Comparison of ENCODE assay signal across 16 cellular contexts in the genomic region with DNA sequence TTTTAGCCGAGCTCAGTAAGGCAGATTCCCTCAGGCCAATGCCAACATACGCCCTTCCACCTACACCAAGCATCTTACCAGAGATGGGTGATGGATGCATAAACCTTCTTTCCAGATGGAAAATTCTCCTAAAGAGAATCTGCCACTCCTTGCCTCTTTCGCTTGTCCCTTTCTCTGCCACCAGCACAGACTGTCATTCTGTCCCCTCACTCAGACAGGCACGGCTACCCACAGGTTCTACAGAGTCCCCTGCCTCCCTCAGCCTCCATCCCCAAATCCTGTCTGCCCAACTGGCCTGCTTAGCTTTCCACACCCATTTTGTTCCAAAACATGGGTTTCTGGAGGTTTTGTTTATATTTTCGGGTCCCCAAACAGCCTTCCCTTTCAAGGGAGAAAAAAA. TPM values are rescaled to one million over a fixed set of nuclear protein-coding genes. Genes with fewer than 3 reads are reported as not detected.
DNase-seq lines count a peak whose midpoint lies in the region; ATAC-seq and TF ChIP-seq lines count a peak whose summit lies in the region.
"Had no signal": no experiment of that assay in that cellular context is flagged by ENCODE, and none has a peak within 500 bp of the region (broad histone marks: within the 10 kb centered on the region; RNA-seq: fewer than 3 reads in every experiment).

No MANE protein-coding gene starts in this region.

- POLR2A ChIA-PET in activated CD4-positive, alpha-beta T cell treated with anti-CD3 and anti-CD28 coated beads, Interleukin-2, amount 10 ng/mL, durations not matched to agents 7 days and 5 days (lab: Charles Lee) = no interaction called here

- CTCF ChIA-PET in activated CD4-positive, alpha-beta T cell treated with anti-CD3 and anti-CD28 coated beads, Interleukin-2, amount 10 ng/mL, durations not matched to agents 7 days and 5 days (lab: Charles Lee) = interaction anchor here (1.1 kb wide), 1 partner anchor 17 kb away, joined by 3 read pairs; no protein-coding TSS in a partner anchor

- intact Hi-C loops in activated CD4-positive, alpha-beta T cell treated with anti-CD3 and anti-CD28 coated beads, Interleukin-2, amount 10 ng/mL, durations not matched to agents 24 days and 14 days (cut with micrococcal nuclease) = no loop called here

- peaks cover 14% of the 10 kb centered on the region for H3K4me1 Mint-ChIP-seq in activated CD4-positive, alpha-beta T cell treated with anti-CD3 and anti-CD28 coated beads, Interleukin-2, amount 10 ng/mL, durations not matched to agents 24 days and 14 days
- peaks cover 21% of the 10 kb centered on the region for H3K4me1 Mint-ChIP-seq in activated CD4-positive, alpha-beta T cell treated with anti-CD3 and anti-CD28 coated beads, Interleukin-2, amount 10 ng/mL, durations not matched to agents 7 days and 5 days
- H3K4me1 Mint-ChIP-seq in progenitor cell of endocrine pancreas (ENCODE audit: low read depth) = no peaks in the 10 kb centered on the region
- peaks cover 25% of the 10 kb centered on the region for H3K4me1 Mint-ChIP-seq in stimulated activated memory B cell treated with anti-CD40 and anti-IgM and Interleukin-4, amounts not matched to agents 10 μg/mL and 1 μg/mL and 100 μg/mL, for 72 hours

- no peak for ATAC-seq in stimulated activated memory B cell treated with anti-CD40 and anti-IgM and Interleukin-4, amounts not matched to agents 10 μg/mL and 1 μg/mL and 100 μg/mL, for 72 hours
- no peak for ATAC-seq in HG03097 (IDR thresholded peaks at IDR 0.05; ENCODE audit: low FRiP score, unreplicated experiment)
- ATAC-seq: CD8-positive, alpha-beta T cell had no signal

- DNase-seq in activated CD4-positive, alpha-beta T cell treated with anti-CD3 and anti-CD28 coated beads, Interleukin-2, amount 10 ng/mL, durations not matched to agents 24 days and 14 days = peak; percentile 11
- no peak for DNase-seq in activated CD4-positive, alpha-beta T cell treated with anti-CD3 and anti-CD28 coated beads, Interleukin-2, amount 10 ng/mL, durations not matched to agents 7 days and 5 days
- DNase-seq in coronary artery (ENCODE audit: low spot score) (peak; percentile 22), progenitor cell of endocrine pancreas (ENCODE audit: low spot score, unreplicated experiment) (no peak)
- DNase-seq: Caco-2; CD4-positive, CD25-positive, alpha-beta regulatory T cell; CD8-positive, alpha-beta T cell; DMS153; DND-41 had no signal

- peaks cover 74% of the 10 kb centered on the region for H3K27me3 Mint-ChIP-seq in activated CD4-positive, alpha-beta T cell treated with anti-CD3 and anti-CD28 coated beads, Interleukin-2, amount 10 ng/mL, durations not matched to agents 24 days and 14 days
- peaks cover 86% of the 10 kb centered on the region for H3K27me3 Mint-ChIP-seq in activated CD4-positive, alpha-beta T cell treated with anti-CD3 and anti-CD28 coated beads, Interleukin-2, amount 10 ng/mL, durations not matched to agents 7 days and 5 days
- peaks cover 93% of the 10 kb centered on the region for H3K27me3 Mint-ChIP-seq in progenitor cell of endocrine pancreas
- peaks cover 92% of the 10 kb centered on the region for H3K27me3 Mint-ChIP-seq in stimulated activated memory B cell treated with anti-CD40 and anti-IgM and Interleukin-4, amounts not matched to agents 10 μg/mL and 1 μg/mL and 100 μg/mL, for 72 hours

- no peak for TF ChIP-seq CTCF in coronary artery (IDR thresholded peaks at IDR 0.05)
- TF ChIP-seq CTCF in progenitor cell of endocrine pancreas (IDR thresholded peaks at IDR 0.05; ENCODE audit: unreplicated experiment) = no peak

- no peak overlapping the region for H3K27ac ChIP-seq in coronary artery
- H3K27ac ChIP-seq: 22Rv1, BLaER1, C4-2B had no signal

- no peak overlapping the region for H3K27ac Mint-ChIP-seq in activated CD4-positive, alpha-beta T cell treated with anti-CD3 and anti-CD28 coated beads, Interleukin-2, amount 10 ng/mL, durations not matched to agents 24 days and 14 days
- H3K27ac Mint-ChIP-seq in activated CD4-positive, alpha-beta T cell treated with anti-CD3 and anti-CD28 coated beads, Interleukin-2, amount 10 ng/mL, durations not matched to agents 7 days and 5 days = no peak overlapping the region
- H3K27ac Mint-ChIP-seq in progenitor cell of endocrine pancreas = no peak overlapping the region
- no peak overlapping the region for H3K27ac Mint-ChIP-seq in stimulated activated memory B cell treated with anti-CD40 and anti-IgM and Interleukin-4, amounts not matched to agents 10 μg/mL and 1 μg/mL and 100 μg/mL, for 72 hours
- H3K27ac Mint-ChIP-seq: B cell; CD4-positive, CD25-positive, alpha-beta regulatory T cell; CD8-positive, alpha-beta T cell had no signal

- no peak overlapping the region for H3K4me3 ChIP-seq in coronary artery
- H3K4me3 ChIP-seq: BLaER1, HAP-1 had no signal

- H3K4me3 Mint-ChIP-seq in activated CD4-positive, alpha-beta T cell treated with anti-CD3 and anti-CD28 coated beads, Interleukin-2, amount 10 ng/mL, durations not matched to agents 24 days and 14 days = no peak overlapping the region
- no peak overlapping the region for H3K4me3 Mint-ChIP-seq in activated CD4-positive, alpha-beta T cell treated with anti-CD3 and anti-CD28 coated beads, Interleukin-2, amount 10 ng/mL, durations not matched to agents 7 days and 5 days
- peak overlapping the region; percentile 20 for H3K4me3 Mint-ChIP-seq in progenitor cell of endocrine pancreas (ENCODE audit: low read depth)
- no peak overlapping the region for H3K4me3 Mint-ChIP-seq in stimulated activated memory B cell treated with anti-CD40 and anti-IgM and Interleukin-4, amounts not matched to agents 10 μg/mL and 1 μg/mL and 100 μg/mL, for 72 hours
- H3K4me3 Mint-ChIP-seq: B cell; CD4-positive, CD25-positive, alpha-beta regulatory T cell; CD8-positive, alpha-beta T cell had no signal

- H3K9me3 Mint-ChIP-seq in activated CD4-positive, alpha-beta T cell treated with anti-CD3 and anti-CD28 coated beads, Interleukin-2, amount 10 ng/mL, durations not matched to agents 24 days and 14 days = no peaks in the 10 kb centered on the region
- H3K9me3 Mint-ChIP-seq in activated CD4-positive, alpha-beta T cell treated with anti-CD3 and anti-CD28 coated beads, Interleukin-2, amount 10 ng/mL, durations not matched to agents 7 days and 5 days = peaks cover 3% of the 10 kb centered on the region
- peaks cover 3% of the 10 kb centered on the region for H3K9me3 Mint-ChIP-seq in progenitor cell of endocrine pancreas (ENCODE audit: low read depth)
- H3K9me3 Mint-ChIP-seq in stimulated activated memory B cell treated with anti-CD40 and anti-IgM and Interleukin-4, amounts not matched to agents 10 μg/mL and 1 μg/mL and 100 μg/mL, for 72 hours = peaks cover 9% of the 10 kb centered on the region

- H3K36me3 Mint-ChIP-seq in activated CD4-positive, alpha-beta T cell treated with anti-CD3 and anti-CD28 coated beads, Interleukin-2, amount 10 ng/mL, durations not matched to agents 24 days and 14 days (ENCODE audit: low read depth) = no peaks in the 10 kb centered on the region
- H3K36me3 Mint-ChIP-seq in activated CD4-positive, alpha-beta T cell treated with anti-CD3 and anti-CD28 coated beads, Interleukin-2, amount 10 ng/mL, durations not matched to agents 7 days and 5 days (ENCODE audit: low read depth) = peaks cover 1% of the 10 kb centered on the region
- H3K36me3 Mint-ChIP-seq in progenitor cell of endocrine pancreas (ENCODE audit: insufficient read depth) = no peaks in the 10 kb centered on the region
- no peaks in the 10 kb centered on the region for H3K36me3 Mint-ChIP-seq in stimulated activated memory B cell treated with anti-CD40 and anti-IgM and Interleukin-4, amounts not matched to agents 10 μg/mL and 1 μg/mL and 100 μg/mL, for 72 hours
- H3K36me3 Mint-ChIP-seq: CD4-positive, CD25-positive, alpha-beta regulatory T cell; CD8-positive, alpha-beta T cell had no signal

RNA-seq across cellular contexts. Expression of gene FOXF2, which starts 12.7 kb away (rescaled TPM):
- total RNA-seq in activated CD4-positive, alpha-beta T cell treated with anti-CD3 and anti-CD28 coated beads, Interleukin-2, amount 10 ng/mL, durations not matched to agents 24 days and 14 days = not detected in 2 replicates
- total RNA-seq in activated CD4-positive, alpha-beta T cell treated with anti-CD3 and anti-CD28 coated beads, Interleukin-2, amount 10 ng/mL, durations not matched to agents 7 days and 5 days = not detected
- not detected in 2 replicates for total RNA-seq in progenitor cell of endocrine pancreas
- total RNA-seq: B cell; CD4-positive, CD25-positive, alpha-beta regulatory T cell; CD8-positive, alpha-beta T cell had no signal

Comparison
In these comparisons a context has a peak if more than half of its experiments do, and no peak if none do; other contexts are left out.
1. DNase-seq: peak in activated CD4-positive, alpha-beta T cell treated with anti-CD3 and anti-CD28 coated beads, Interleukin-2, amount 10 ng/mL, durations not matched to agents 24 days and 14 days (single experiment) and coronary artery (single experiment); none in activated CD4-positive, alpha-beta T cell treated with anti-CD3 and anti-CD28 coated beads, Interleukin-2, amount 10 ng/mL, durations not matched to agents 7 days and 5 days (single experiment) and progenitor cell of endocrine pancreas (single experiment).